Comparison of ENCODE assay signal across 8 cellular contexts in the genomic region with DNA sequence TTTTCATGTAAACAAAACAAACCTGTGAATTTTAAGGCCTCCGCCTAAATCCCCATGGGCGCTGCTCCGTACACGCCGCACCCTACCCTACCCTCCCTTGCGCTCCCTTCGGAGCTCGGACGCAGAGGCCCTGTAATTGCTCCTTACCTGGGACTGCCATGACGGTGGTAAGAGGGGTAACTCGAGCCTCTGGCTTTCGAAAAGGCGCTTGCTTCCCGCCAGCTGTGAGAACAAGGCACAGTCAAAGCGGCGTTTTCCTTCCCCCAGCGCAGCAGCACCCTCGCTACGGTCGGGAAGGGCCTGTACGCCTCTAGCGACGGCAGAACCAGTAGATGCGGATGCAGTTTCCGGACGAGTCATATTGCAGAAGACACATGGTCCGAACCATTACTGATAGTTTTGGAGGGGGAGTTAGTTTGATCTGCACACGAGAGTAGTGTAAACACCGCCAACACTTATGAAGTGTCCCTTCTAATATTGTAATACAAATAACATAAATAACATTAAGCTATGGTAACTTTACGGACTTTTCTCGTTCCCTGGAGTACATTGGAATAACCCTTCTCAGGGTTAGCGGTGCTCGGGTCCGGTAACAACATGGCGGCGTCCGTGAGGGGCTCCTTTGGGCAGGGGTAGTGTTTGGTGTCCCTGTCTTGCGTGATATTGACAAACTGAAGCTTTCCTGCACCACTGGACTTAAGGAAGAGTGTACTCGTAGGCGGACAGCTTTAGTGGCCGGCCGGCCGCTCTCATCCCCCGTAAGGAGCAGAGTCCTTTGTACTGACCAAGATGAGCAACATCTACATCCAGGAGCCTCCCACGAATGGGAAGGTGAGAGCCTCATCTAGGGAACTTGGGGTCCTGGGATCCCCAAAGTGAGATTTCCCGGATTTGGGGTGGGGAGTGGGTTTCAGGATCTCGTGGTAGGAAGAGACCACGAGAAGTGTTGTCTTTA. TPM values are rescaled to one million over a fixed set of nuclear protein-coding genes. Genes with fewer than 3 reads are reported as not detected.
A peak's percentile ranks its signal among the peaks of the same experiment; 100 is the strongest.
DNase-seq lines count a peak whose midpoint lies in the region; ATAC-seq and TF ChIP-seq lines count a peak whose summit lies in the region.

TSS of gene CWC27 (plus strand) at position 573 of the 955 bp plus-strand sequence. CDS start at position 790, 217 bp downstream.
TSS of gene SREK1IP1 (minus strand) at position 334 of the 955 bp plus-strand sequence. CDS start at position 160, 174 bp downstream.

- H3K27me3 Mint-ChIP-seq in activated naive CD8-positive, alpha-beta T cell treated with anti-CD3 and anti-CD28 coated beads, Interleukin-2, amount 50 U/mL, for 24 hours = no peaks in the 10 kb centered on the region

- H3K27me3 ChIP-seq in trophoblast cell (ENCODE audit: insufficient read depth, low read length) = no peaks in the 10 kb centered on the region
- no peaks in the 10 kb centered on the region for H3K27me3 ChIP-seq in transverse colon

- DNase-seq in GM12865 (ENCODE audit: low read depth) (peak; percentile 95), NCI-H1105 treated with DMSO at 0.1 percent for 48 hours (lab: John Stamatoyannopoulos, UW) (peak; percentile 78), SW 1271 (lab: John Stamatoyannopoulos, UW) (peak; percentile 90 to 96), cardiac septum (ENCODE audit: low spot score) (peak; percentile 93), trophoblast cell (peak; percentile 65 to 88), transverse colon (peak; percentile 86)
- peak; percentile 76 for DNase-seq in activated naive CD8-positive, alpha-beta T cell treated with anti-CD3 and anti-CD28 coated beads, Interleukin-2, amount 50 U/mL, for 24 hours

- peak within 1 kb of the TSS; percentile 63 for H3K18ac ChIP-seq in trophoblast cell (ENCODE audit: low read length)

- H3K4me1 Mint-ChIP-seq in activated naive CD8-positive, alpha-beta T cell treated with anti-CD3 and anti-CD28 coated beads, Interleukin-2, amount 50 U/mL, for 24 hours = peaks cover 52% of the 10 kb centered on the region

- H3K36me3 Mint-ChIP-seq in activated naive CD8-positive, alpha-beta T cell treated with anti-CD3 and anti-CD28 coated beads, Interleukin-2, amount 50 U/mL, for 24 hours (ENCODE audit: low read depth) = peaks cover 8% of the 10 kb centered on the region

- peak within 1 kb of the TSS; percentile 58 for H2AFZ ChIP-seq in trophoblast cell (ENCODE audit: insufficient read depth, low read length, poor library complexity)

- H3K9me3 Mint-ChIP-seq in activated naive CD8-positive, alpha-beta T cell treated with anti-CD3 and anti-CD28 coated beads, Interleukin-2, amount 50 U/mL, for 24 hours = no peaks in the 10 kb centered on the region

- H4K91ac ChIP-seq in trophoblast cell (ENCODE audit: low read depth, low read length) = peak within 1 kb of the TSS; percentile 53

- peak within 1 kb of the TSS; percentile 96 for H3K27ac Mint-ChIP-seq in activated naive CD8-positive, alpha-beta T cell treated with anti-CD3 and anti-CD28 coated beads, Interleukin-2, amount 50 U/mL, for 24 hours

- H3K4me2 ChIP-seq in trophoblast cell (ENCODE audit: low read length) = peak within 1 kb of the TSS; percentile 80

- H3K27ac ChIP-seq in trophoblast cell (ENCODE audit: low read depth, low read length) = peak within 1 kb of the TSS; percentile 54
- peak within 1 kb of the TSS; percentile 80 to 91 (median 90) for H3K27ac ChIP-seq in transverse colon

- peaks cover 6% of the 10 kb centered on the region for H3K79me1 ChIP-seq in trophoblast cell (ENCODE audit: low read length)

- peak within 1 kb of the TSS; percentile 80 for H3K4ac ChIP-seq in trophoblast cell (ENCODE audit: low read depth, low read length)

- H3K9ac ChIP-seq in trophoblast cell (ENCODE audit: low read length) = peak within 1 kb of the TSS; percentile 93

- in situ Hi-C loops in transverse colon (cut with MboI; ENCODE audit: low pct_ligation_motif_present in 1 of 4, low pct_unique_long_range_greater_than_20kb in 1 of 4, low sequenced_read_pairs in 3 of 4) = no loop called here

- no CpG with 5 or more reads among the region's 48 CpGs for WGBS in trophoblast cell (ENCODE audit: extremely low coverage, insufficient coverage, insufficient read length)
- WGBS in transverse colon (ENCODE audit: low coverage in 1 of 2), 2 donors = 0% methylated on average over 4 to 48 of the region's 48 CpGs

- H3K14ac ChIP-seq in trophoblast cell (ENCODE audit: low read length) = peak within 1 kb of the TSS; percentile 71

- H3K4me3 Mint-ChIP-seq in activated naive CD8-positive, alpha-beta T cell treated with anti-CD3 and anti-CD28 coated beads, Interleukin-2, amount 50 U/mL, for 24 hours = peak within 1 kb of the TSS; percentile 99

- peak; percentile 89 for TF ChIP-seq POLR2A in transverse colon (IDR thresholded peaks at IDR 0.05)

- intact Hi-C loops in cardiac septum (cut with DNase I) = loop anchor here (10.0 kb wide), 1 partner anchor 624 kb away; no protein-coding TSS in a partner anchor
- intact Hi-C loops in transverse colon (cut with DNase I; ENCODE audit: low total_unique reads) = no loop called here

- no peak within 1 kb of the TSS for H2AK5ac ChIP-seq in trophoblast cell (ENCODE audit: low read length)

- peak within 1 kb of the TSS; percentile 68 for H2BK120ac ChIP-seq in trophoblast cell (ENCODE audit: insufficient read depth, low read length, poor library complexity)

- no peak within 1 kb of the TSS for H3K23ac ChIP-seq in trophoblast cell (ENCODE audit: low read length)

- peaks cover 7% of the 10 kb centered on the region for H3K79me2 ChIP-seq in trophoblast cell (ENCODE audit: control insufficient read depth, insufficient read depth, low read length, poor library complexity)

- peak; percentile 98 for ATAC-seq in HG02642 (IDR thresholded peaks at IDR 0.05; ENCODE audit: poor library complexity, unreplicated experiment)
- ATAC-seq in activated naive CD8-positive, alpha-beta T cell treated with anti-CD3 and anti-CD28 coated beads, Interleukin-2, amount 50 U/mL, for 24 hours = peak; percentile 97

- peak within 1 kb of the TSS; percentile 28 for H2BK5ac ChIP-seq in trophoblast cell (ENCODE audit: low read depth, low read length, poor library complexity)

- H3K9me3 ChIP-seq in trophoblast cell (ENCODE audit: insufficient read depth, low read depth, low read length) (no peaks in the 10 kb centered on the region), transverse colon (no peaks in the 10 kb centered on the region)

- H3K4me1 ChIP-seq in trophoblast cell (ENCODE audit: control insufficient read depth in 1 of 2, insufficient read depth in 2 of 2, low read length in 2 of 2) = peaks cover 4 to 6% of the 10 kb centered on the region in 2 experiments
- peaks cover 22 to 50% (median 32%) of the 10 kb centered on the region in 4 donors for H3K4me1 ChIP-seq in transverse colon

- peak within 1 kb of the TSS; percentile 77 for H4K12ac ChIP-seq in trophoblast cell (ENCODE audit: low read depth, low read length)

- no peak for TF ChIP-seq CTCF in GM12865 (IDR thresholded peaks at IDR 0.05; ENCODE audit: insufficient read depth, low read depth, low read length, missing control alignments)
- peak in 3 of 5 experiments; percentile 4 to 19 (median 9) for TF ChIP-seq CTCF in transverse colon (IDR thresholded peaks at IDR 0.05)

- H4K8ac ChIP-seq in trophoblast cell (ENCODE audit: low read depth, low read length) = peak within 1 kb of the TSS; percentile 89

- no peak for TF ChIP-seq EP300 in transverse colon (IDR thresholded peaks at IDR 0.05; ENCODE audit: low read depth)

- H3K4me3 ChIP-seq in GM12865 (ENCODE audit: low read depth, low read length) = peak within 1 kb of the TSS; percentile 100
- H3K4me3 ChIP-seq in trophoblast cell (ENCODE audit: low read depth, low read length) = peak within 1 kb of the TSS; percentile 94
- H3K4me3 ChIP-seq in transverse colon = peak within 1 kb of the TSS; percentile 64 to 97 (median 72)

- no peak within 1 kb of the TSS for H2BK12ac ChIP-seq in trophoblast cell (ENCODE audit: low read length)

- peaks cover 0 to 8% of the 10 kb centered on the region in 2 experiments for H3K36me3 ChIP-seq in trophoblast cell (ENCODE audit: control insufficient read depth in 1 of 2, insufficient read depth in 2 of 2, low read length in 2 of 2)
- no peaks in the 10 kb centered on the region for H3K36me3 ChIP-seq in transverse colon

RNA-seq across cellular contexts. Expression of gene CWC27, which starts in this region (rescaled TPM):
- total RNA-seq in cardiac septum (19.9 TPM), transverse colon (10 to 100 TPM in 2 of 4 donors, 1 to 10 TPM in 1, not detected in 1; 9.6 to 36.2 (median 15.6) TPM)
- 30.4 and 30.6 TPM in 2 replicates for polyA plus RNA-seq in trophoblast cell (2013)

RNA-seq across cellular contexts. Expression of gene SREK1IP1, which starts in this region (rescaled TPM):
- total RNA-seq in cardiac septum = 10.2 TPM
- polyA plus RNA-seq in trophoblast cell (2013) = 15.3 and 16.6 TPM in 2 replicates
- total RNA-seq in transverse colon = 10 to 100 TPM in 1 of 4 donors, 1 to 10 TPM in 3; 4.0 to 14.1 (median 7.0) TPM

Comparison
In these comparisons a context has a peak if more than half of its experiments do, and no peak if none do; other contexts are left out.
1. Peak in every context shown above with its lines: DNase-seq, ATAC-seq, H3K4me3 ChIP-seq and H3K27ac ChIP-seq.